24 cellular contexts compared by ENCODE assay signal in the genomic region with DNA sequence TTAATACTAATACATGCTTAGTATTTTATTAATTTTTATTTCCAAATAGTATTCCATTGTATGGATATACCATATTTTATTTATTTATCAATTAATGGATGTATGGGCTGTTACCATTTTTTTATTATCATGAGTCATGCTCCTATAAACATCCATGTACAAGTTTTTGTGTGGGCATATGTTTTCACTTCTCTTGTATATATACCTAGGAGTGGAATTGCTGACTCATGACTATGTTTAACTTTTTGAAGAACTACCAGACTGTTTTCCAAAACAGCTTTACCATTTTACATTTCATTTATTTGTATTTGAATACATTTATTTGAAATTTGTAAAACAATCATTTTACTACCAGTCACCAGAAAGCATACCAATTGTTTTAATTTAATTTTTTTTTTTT. TPM values are rescaled to one million over a fixed set of nuclear protein-coding genes. Genes with fewer than 3 reads are reported as not detected.
DNase-seq lines count a peak whose midpoint lies in the region; TF ChIP-seq lines count a peak whose summit lies in the region.
"Had no signal": no experiment of that assay in that cellular context is flagged by ENCODE, and none has a peak within 500 bp of the region (broad histone marks: within the 10 kb centered on the region; RNA-seq: fewer than 3 reads in every experiment).

No MANE protein-coding gene starts in this region.

- peaks cover 1% of the 10 kb centered on the region for H3K36me3 ChIP-seq in H7 (replicated peaks; ENCODE audit: control insufficient read depth, insufficient read depth, low read length)

- H3K36me3 Mint-ChIP-seq in HFFc6 (ENCODE audit: low read depth): peaks cover 37% of the 10 kb centered on the region
- H3K36me3 Mint-ChIP-seq in activated CD4-positive, alpha-beta memory T cell treated with anti-CD3 and anti-CD28 coated beads for 36 hours: peaks cover 34% of the 10 kb centered on the region

- peaks cover 3% of the 10 kb centered on the region; the same call in 1 of the 2 replicates for H3K9me3 ChIP-seq in AG04450 (ENCODE audit: control insufficient read depth, insufficient read depth, low read length)
- H3K9me3 ChIP-seq: ascending aorta, mucosa of descending colon had no signal

- H3K27me3 Mint-ChIP-seq in HFFc6 (ENCODE audit: insufficient read depth): no peaks in the 10 kb centered on the region
- no peaks in the 10 kb centered on the region for H3K27me3 Mint-ChIP-seq in activated CD4-positive, alpha-beta memory T cell treated with anti-CD3 and anti-CD28 coated beads for 36 hours
- H3K27me3 Mint-ChIP-seq: activated T-cell treated with anti-CD3 and anti-CD28 coated beads, Interleukin-2, amount 50 U/mL, for 24 hours; CD8-positive, alpha-beta memory T cell had no signal

- H3K4me1 Mint-ChIP-seq in HFFc6 (ENCODE audit: low read depth): peaks cover 8% of the 10 kb centered on the region
- H3K4me1 Mint-ChIP-seq in activated CD4-positive, alpha-beta memory T cell treated with anti-CD3 and anti-CD28 coated beads for 36 hours (ENCODE audit: low read depth): no peaks in the 10 kb centered on the region
- H3K4me1 Mint-ChIP-seq: CD8-positive, alpha-beta memory T cell had no signal

- H3K4me3 ChIP-seq in AG04450 (ENCODE audit: low read depth, low read length) (no peak overlapping the region), astrocyte of the spinal cord (ENCODE audit: low read depth, low read length) (no peak overlapping the region), fibroblast of pulmonary artery (replicated peaks; ENCODE audit: low read depth, low read length) (no peak overlapping the region), H7 (ENCODE audit: insufficient read depth, low read depth, low read length) (no peak overlapping the region)
- H3K4me3 ChIP-seq: ascending aorta, mucosa of descending colon had no signal

- in situ Hi-C loops in astrocyte of the spinal cord (cut with HindIII; ENCODE audit: low sequenced_read_pairs): no loop called here

- H3K27me3 ChIP-seq in AG04450 (ENCODE audit: control insufficient read depth, insufficient read depth, low read length): no peaks in the 10 kb centered on the region
- no peaks in the 10 kb centered on the region for H3K27me3 ChIP-seq in H7 (ENCODE audit: control insufficient read depth, insufficient read depth, low read length)
- H3K27me3 ChIP-seq: ascending aorta had no signal

- POLR2A ChIA-PET in AG04450 (lab: Yijun Ruan, JAX): interaction anchor here (0.7 to 1.5 kb wide), 3 partner anchors 12 to 105 kb away, joined by 4 to 6 read pairs (median 5); no protein-coding TSS in a partner anchor
- POLR2A ChIA-PET in activated CD4-positive, alpha-beta memory T cell treated with anti-CD3 and anti-CD28 coated beads for 36 hours (lab: Charles Lee): no interaction called here

- peak overlapping the region; percentile 57; the same call in 1 of the 2 replicates for H3K27ac Mint-ChIP-seq in HFFc6
- no peak overlapping the region for H3K27ac Mint-ChIP-seq in activated CD4-positive, alpha-beta memory T cell treated with anti-CD3 and anti-CD28 coated beads for 36 hours
- H3K27ac Mint-ChIP-seq: activated CD8-positive, alpha-beta T cell treated with anti-CD3 and anti-CD28 coated beads, Interleukin-2, amount 10 ng/mL, durations not matched to agents 7 days and 5 days; activated naive CD4-positive, alpha-beta T cell treated with anti-CD3 and anti-CD28 coated beads for 36 hours; activated T-cell treated with anti-CD3 and anti-CD28 coated beads, Interleukin-2, amount 50 U/mL, for 24 hours had no signal

- H3K9me3 Mint-ChIP-seq in HFFc6: no peaks in the 10 kb centered on the region
- H3K9me3 Mint-ChIP-seq in activated CD4-positive, alpha-beta memory T cell treated with anti-CD3 and anti-CD28 coated beads for 36 hours: no peaks in the 10 kb centered on the region
- H3K9me3 Mint-ChIP-seq: activated naive CD4-positive, alpha-beta T cell treated with anti-CD3 and anti-CD28 coated beads for 36 hours; CD8-positive, alpha-beta memory T cell had no signal

- no peak for TF ChIP-seq CTCF in AG04450 (IDR thresholded peaks at IDR 0.05; ENCODE audit: low read depth, low read length)
- TF ChIP-seq CTCF in HFFc6 (IDR thresholded peaks at IDR 0.05): no peak
- TF ChIP-seq CTCF in astrocyte of the spinal cord (IDR thresholded peaks at IDR 0.05; ENCODE audit: low read depth, low read length): no peak
- TF ChIP-seq CTCF in fibroblast of pulmonary artery (IDR thresholded peaks at IDR 0.05; ENCODE audit: low read length, missing control alignments): no peak

- no peak overlapping the region for H3K4me3 Mint-ChIP-seq in HFFc6
- H3K4me3 Mint-ChIP-seq in activated CD4-positive, alpha-beta memory T cell treated with anti-CD3 and anti-CD28 coated beads for 36 hours: no peak overlapping the region
- H3K4me3 Mint-ChIP-seq: activated CD8-positive, alpha-beta T cell treated with anti-CD3 and anti-CD28 coated beads, Interleukin-2, amount 10 ng/mL, durations not matched to agents 7 days and 5 days; activated naive CD4-positive, alpha-beta T cell treated with anti-CD3 and anti-CD28 coated beads for 36 hours; activated T-cell treated with anti-CD3 and anti-CD28 coated beads, Interleukin-2, amount 50 U/mL, for 24 hours; CD8-positive, alpha-beta memory T cell had no signal

- CTCF ChIA-PET in AG04450 (lab: Charles Lee): interaction anchor here (0.7 to 2.9 kb wide), 4 partner anchors 8 to 257 kb away, joined by 3 to 11 read pairs (median 6); no protein-coding TSS in a partner anchor
- CTCF ChIA-PET in activated CD4-positive, alpha-beta memory T cell treated with anti-CD3 and anti-CD28 coated beads for 36 hours (lab: Charles Lee): no interaction called here

- H3K27ac ChIP-seq in AG04450 (ENCODE audit: low read depth, low read length): no peak overlapping the region
- H3K27ac ChIP-seq: ascending aorta, RWPE1 had no signal

- intact Hi-C loops in activated CD4-positive, alpha-beta memory T cell treated with anti-CD3 and anti-CD28 coated beads for 36 hours (cut with micrococcal nuclease): no loop called here

- peak; percentile 63 for DNase-seq in AG04450 (ENCODE audit: low read depth, low spot score)
- peak; percentile 27 for DNase-seq in HFFc6
- DNase-seq in astrocyte of the spinal cord (ENCODE audit: low read depth, low spot score): peak; percentile 13
- peak; percentile 32 for DNase-seq in fibroblast of pulmonary artery (ENCODE audit: low read depth)
- DNase-seq in activated CD4-positive, alpha-beta memory T cell treated with anti-CD3 and anti-CD28 coated beads for 36 hours: no peak
- DNase-seq in SKM-1 treated with dmso at 0.1 percent for 144 hours (lab: John Stamatoyannopoulos, UW; ENCODE audit: unreplicated experiment): no peak
- DNase-seq in H7: no peak
- no peak for DNase-seq in mesenteric fat pad (ENCODE audit: low spot score)
- DNase-seq: activated CD8-positive, alpha-beta T cell treated with anti-CD3 and anti-CD28 coated beads, Interleukin-2, amount 10 ng/mL, durations not matched to agents 7 days and 5 days; activated naive CD4-positive, alpha-beta T cell treated with anti-CD3 and anti-CD28 coated beads for 36 hours; activated T-cell treated with anti-CD3 and anti-CD28 coated beads, Interleukin-2, amount 50 U/mL, for 24 hours; CD8-positive, alpha-beta memory T cell; DND-41; hippocampal formation; mucosa of descending colon; NCI-H1105 treated with DMSO at 0.1 percent for 48 hours; NCI-H510A treated with DMSO at 0.1 percent for 48 hours; posterior cingulate gyrus; stimulated activated naive CD4-positive, alpha-beta T cell; T1000 had no signal

RNA-seq across cellular contexts. Expression of a gene that starts 14.1 kb away (rescaled TPM):
- not detected in 2 replicates for polyA plus RNA-seq in AG04450 (2011; rRNA removed)
- 0.61 TPM in 1 of 2 replicates, not detected in the other for polyA minus RNA-seq in AG04450 (2011; rRNA and poly(A)+ RNA removed)
- not detected for total RNA-seq in HFFc6 (2021; fragmentation: NEBNext Ultra II Directional; extraction: Animal tissue kit (Norgen Biotek cat#: 25700))
- not detected for total RNA-seq in activated CD4-positive, alpha-beta memory T cell treated with anti-CD3 and anti-CD28 coated beads for 36 hours
- total RNA-seq in H7 (2014; rRNA removed; shearing (Covaris generic)): not detected in 2 replicates
- total RNA-seq in mesenteric fat pad: not detected
- total RNA-seq: activated CD8-positive, alpha-beta T cell treated with anti-CD3 and anti-CD28 coated beads, Interleukin-2, amount 10 ng/mL, durations not matched to agents 7 days and 5 days; activated naive CD4-positive, alpha-beta T cell treated with anti-CD3 and anti-CD28 coated beads for 36 hours; ascending aorta; CD8-positive, alpha-beta memory T cell; chondrocyte had no signal
- polyA plus RNA-seq: neural cell had no signal

Comparison
In these comparisons a context has a peak if more than half of its experiments do, and no peak if none do; other contexts are left out.
1. DNase-seq: peak in AG04450 (single experiment), HFFc6 (single experiment), astrocyte of the spinal cord (single experiment) and fibroblast of pulmonary artery (single experiment); none in activated CD4-positive, alpha-beta memory T cell treated with anti-CD3 and anti-CD28 coated beads for 36 hours (single experiment), SKM-1 treated with dmso at 0.1 percent for 144 hours (single experiment), H7 (single experiment) and mesenteric fat pad (single experiment).